23 cellular contexts compared by ENCODE assay signal in the genomic region with DNA sequence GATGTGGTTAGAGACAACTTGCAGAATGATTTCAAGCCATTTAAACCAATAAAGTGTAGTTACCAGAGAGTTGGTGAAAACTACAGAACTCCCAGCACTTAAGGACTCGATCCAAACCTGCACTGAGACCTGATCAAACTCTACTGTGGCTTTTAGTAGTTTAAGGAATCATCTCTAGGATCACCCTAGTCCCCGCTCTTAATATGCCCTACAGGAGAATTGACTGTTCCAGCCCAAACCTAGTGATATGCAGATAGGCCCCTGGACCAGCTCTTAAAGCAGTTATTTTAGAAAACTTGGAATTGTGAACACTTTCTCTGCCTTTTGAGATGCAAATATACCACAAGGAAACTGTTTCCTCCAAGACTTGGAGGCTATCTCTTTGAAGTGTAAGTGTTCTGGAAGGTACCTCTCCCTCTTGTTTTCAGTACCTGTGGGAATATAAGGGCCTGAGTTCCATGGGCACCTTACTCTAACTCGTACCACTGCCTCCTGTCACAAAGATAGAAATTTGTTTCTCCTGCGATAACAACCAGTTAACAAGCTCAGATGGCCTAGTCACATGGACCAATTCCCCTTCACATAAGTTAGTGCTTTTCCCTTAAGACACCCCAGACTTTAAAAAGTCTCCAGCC.
"Had no signal": no experiment of that assay in that cellular context is flagged by ENCODE, and none has a peak within 500 bp of the region (broad histone marks: within the 10 kb centered on the region; RNA-seq: fewer than 3 reads in every experiment).

No MANE protein-coding gene starts in this region.

- H3K36me3 ChIP-seq: SJSA1 had no signal

- H3K27me3 ChIP-seq: SJSA1 had no signal

- H3K9ac ChIP-seq: KMS-11 had no signal

- H3K9me3 ChIP-seq: SJSA1 had no signal

- H3K4me1 ChIP-seq: SJSA1 had no signal

- H3K4me2 ChIP-seq: KMS-11 had no signal

- H3K27ac ChIP-seq: KMS-11, SJSA1, SK-N-MC had no signal

- H3K4me3 ChIP-seq: K562, SJSA1, SK-N-MC had no signal

- DNase-seq: Kasumi-1; MV-4-11; NCI-H1048; NCI-H1105; NCI-H1417; NCI-H1436 treated with DMSO at 0.1 percent for 48 hours; NCI-H1694; NCI-H187 treated with DMSO at 0.1 percent for 48 hours; NCI-H2029 treated with DMSO at 0.1 percent for 48 hours; NCI-H2171 treated with DMSO at 0.1 percent for 48 hours; NCI-H446; NCI-H510A; NCI-H524 treated with DMSO at 0.1 percent for 48 hours; NCI-H69; NCI-H774; NK-92 treated with Interleukin-12 subunit alpha and Interleukin-12 subunit beta, amount 100 ng/mL, for 24 hours; Right ventricle myocardium superior; RPMI8226; SIG-M5 had no signal
